In genomic region chr7:12269100-12269895, GRCh38 we compare ENCODE assay signal across 16 cellular contexts. TPM values are rescaled to one million over a fixed set of nuclear protein-coding genes. Genes with fewer than 3 reads are reported as not detected.
DNase-seq lines count a peak whose midpoint lies in the region; ATAC-seq and TF ChIP-seq lines count a peak whose summit lies in the region.
"Had no signal": no experiment of that assay in that cellular context is flagged by ENCODE, and none has a peak within 500 bp of the region (broad histone marks: within the 10 kb centered on the region; RNA-seq: fewer than 3 reads in every experiment).

No MANE protein-coding gene starts in this region.

- no peak overlapping the region for H3K27ac Mint-ChIP-seq in stimulated activated naive CD8-positive, alpha-beta T cell treated with anti-CD3 and anti-CD28 coated beads, Interleukin-15, amount 100 ng/mL, for 72 hours
- H3K27ac Mint-ChIP-seq: CD8-positive, alpha-beta memory T cell had no signal

- H3K4ac ChIP-seq in mesendoderm (ENCODE audit: low read depth, low read length): no peak overlapping the region

- no peak overlapping the region for H2AK5ac ChIP-seq in mesendoderm (ENCODE audit: low read length)

- H3K9me3 ChIP-seq in liver (ENCODE audit: control insufficient read depth in 4 of 4, low read length in 3 of 4) (no peaks in the 10 kb centered on the region), upper lobe of left lung (no peaks in the 10 kb centered on the region)
- H3K9me3 ChIP-seq: BLaER1, Caco-2, HAP-1 had no signal

- no peak overlapping the region for H3K18ac ChIP-seq in mesendoderm (ENCODE audit: low read length)

- TF ChIP-seq EP300 in upper lobe of left lung (IDR thresholded peaks at IDR 0.05): no peak

- H3K9me3 Mint-ChIP-seq in stimulated activated naive CD8-positive, alpha-beta T cell treated with anti-CD3 and anti-CD28 coated beads, Interleukin-15, amount 100 ng/mL, for 72 hours: peaks cover 0 to 8% of the 10 kb centered on the region in 2 donors
- no peaks in the 10 kb centered on the region for H3K9me3 Mint-ChIP-seq in activated T-cell treated with anti-CD3 and anti-CD28 coated beads, Interleukin-2, amount 50 U/mL, for 4 hours
- H3K9me3 Mint-ChIP-seq: CD8-positive, alpha-beta memory T cell had no signal

- H3K4me1 ChIP-seq in liver (ENCODE audit: control insufficient read depth in 4 of 4, insufficient read depth in 4 of 4, low read length in 3 of 4) (peaks cover 0 to 8% (median 2%) of the 10 kb centered on the region in 4 donors), upper lobe of left lung (no peaks in the 10 kb centered on the region), mesendoderm (ENCODE audit: control insufficient read depth, low read depth, low read length) (no peaks in the 10 kb centered on the region)
- H3K4me1 ChIP-seq: BLaER1, Caco-2, HAP-1 had no signal

- H4K5ac ChIP-seq in mesendoderm (ENCODE audit: low read length): no peak overlapping the region

- no peak overlapping the region for H2BK15ac ChIP-seq in mesendoderm (replicated peaks; ENCODE audit: low read depth)

- H3K27ac ChIP-seq in liver (ENCODE audit: low read depth in 1 of 2, low read length in 2 of 2): no peak overlapping the region
- no peak overlapping the region for H3K27ac ChIP-seq in upper lobe of left lung
- H3K27ac ChIP-seq in mesendoderm (ENCODE audit: low read depth, low read length): no peak overlapping the region
- H3K27ac ChIP-seq: 22Rv1, BLaER1 had no signal

- no peak overlapping the region for H2BK5ac ChIP-seq in mesendoderm (ENCODE audit: low read length)

- TF ChIP-seq RAD21 in liver (IDR thresholded peaks at IDR 0.05): peak in 1 of 2 donors; percentile 24

- DNase-seq in stimulated activated naive CD8-positive, alpha-beta T cell treated with anti-CD3 and anti-CD28 coated beads, Interleukin-15, amount 100 ng/mL, for 72 hours: no peak
- DNase-seq in stimulated activated naive CD8-positive, alpha-beta T cell treated with anti-CD3 and anti-CD28 coated beads, Interleukin-15, Interleukin-2, amounts not matched to agents 100 U/mL and 50 U/mL, for 24 hours: no peak
- DNase-seq in upper lobe of left lung (peak in 1 of 2 donors; percentile 30), mesendoderm (no peak)
- no peak for DNase-seq in activated T-cell treated with anti-CD3 and anti-CD28 coated beads, Interleukin-2, amount 50 U/mL, for 4 hours
- DNase-seq: AML-193; Caco-2; CD8-positive, alpha-beta memory T cell; DND-41; GDM1; GOT3 had no signal

- H3K4me2 ChIP-seq in mesendoderm (ENCODE audit: low read length): no peak overlapping the region
- H3K4me2 ChIP-seq: BLaER1 had no signal

- WGBS in liver: 77% methylated on average over 9 of the region's 9 CpGs
- WGBS in upper lobe of left lung, 2 donors: 95 to 100% methylated on average over 1 to 8 of the region's 9 CpGs
- no CpG with 5 or more reads among the region's 9 CpGs for WGBS in mesendoderm (ENCODE audit: extremely low coverage, insufficient coverage, low lambda C conversion rate)

- no peaks in the 10 kb centered on the region for H3K4me1 Mint-ChIP-seq in stimulated activated naive CD8-positive, alpha-beta T cell treated with anti-CD3 and anti-CD28 coated beads, Interleukin-15, amount 100 ng/mL, for 72 hours
- no peaks in the 10 kb centered on the region for H3K4me1 Mint-ChIP-seq in activated T-cell treated with anti-CD3 and anti-CD28 coated beads, Interleukin-2, amount 50 U/mL, for 4 hours (ENCODE audit: low read depth)
- H3K4me1 Mint-ChIP-seq: CD8-positive, alpha-beta memory T cell had no signal

- no peak for TF ChIP-seq CTCF in liver (IDR thresholded peaks at IDR 0.05; ENCODE audit: low read depth, low read length, missing input control)
- TF ChIP-seq CTCF in upper lobe of left lung (IDR thresholded peaks at IDR 0.05): no peak

- no peaks in the 10 kb centered on the region for H3K36me3 Mint-ChIP-seq in activated T-cell treated with anti-CD3 and anti-CD28 coated beads, Interleukin-2, amount 50 U/mL, for 4 hours (ENCODE audit: insufficient read depth)

- no peaks in the 10 kb centered on the region for H3K27me3 ChIP-seq in liver (ENCODE audit: control insufficient read depth in 4 of 4, insufficient read depth in 4 of 4, low read length in 3 of 4)
- no peaks in the 10 kb centered on the region for H3K27me3 ChIP-seq in upper lobe of left lung
- H3K27me3 ChIP-seq in mesendoderm (ENCODE audit: insufficient read depth, low read length, poor library complexity): no peaks in the 10 kb centered on the region
- H3K27me3 ChIP-seq: BLaER1 had no signal

- no peaks in the 10 kb centered on the region for H3K79me1 ChIP-seq in mesendoderm (ENCODE audit: low read length)

- no peak overlapping the region for H3K23ac ChIP-seq in mesendoderm (ENCODE audit: low read length)

- TF ChIP-seq POLR2A in upper lobe of left lung (IDR thresholded peaks at IDR 0.05): no peak

- H3K4me3 ChIP-seq in liver (ENCODE audit: low read depth in 1 of 3, low read length in 3 of 3) (no peak overlapping the region), upper lobe of left lung (no peak overlapping the region), mesendoderm (ENCODE audit: low read length) (no peak overlapping the region)
- H3K4me3 ChIP-seq: BLaER1, HAP-1 had no signal

- H3K79me2 ChIP-seq in mesendoderm (ENCODE audit: control insufficient read depth, insufficient read depth, low read length): no peaks in the 10 kb centered on the region

- no peak overlapping the region for H2BK120ac ChIP-seq in mesendoderm (ENCODE audit: low read depth, low read length)

- peak; percentile 39 for ATAC-seq in stimulated activated naive CD8-positive, alpha-beta T cell treated with anti-CD3 and anti-CD28 coated beads, Interleukin-15, amount 100 ng/mL, for 72 hours
- ATAC-seq in stimulated activated naive CD8-positive, alpha-beta T cell treated with anti-CD3 and anti-CD28 coated beads, Interleukin-15, Interleukin-2, amounts not matched to agents 100 U/mL and 50 U/mL, for 24 hours: no peak
- ATAC-seq in upper lobe of left lung (ENCODE audit: low FRiP score in 2 of 2) (peak; percentile 23 to 41), GM21723 (IDR thresholded peaks at IDR 0.05; ENCODE audit: unreplicated experiment) (no peak)
- no peak for ATAC-seq in activated T-cell treated with anti-CD3 and anti-CD28 coated beads, Interleukin-2, amount 50 U/mL, for 4 hours

- H3K9ac ChIP-seq in liver (ENCODE audit: low read depth in 1 of 2, low read length in 2 of 2) (no peak overlapping the region), mesendoderm (ENCODE audit: low read length) (no peak overlapping the region)
- H3K9ac ChIP-seq: BLaER1 had no signal

- no peak overlapping the region for H3K4me3 Mint-ChIP-seq in stimulated activated naive CD8-positive, alpha-beta T cell treated with anti-CD3 and anti-CD28 coated beads, Interleukin-15, amount 100 ng/mL, for 72 hours
- H3K4me3 Mint-ChIP-seq in activated T-cell treated with anti-CD3 and anti-CD28 coated beads, Interleukin-2, amount 50 U/mL, for 4 hours: no peak overlapping the region
- H3K4me3 Mint-ChIP-seq: CD8-positive, alpha-beta memory T cell had no signal

- H4K8ac ChIP-seq in mesendoderm (ENCODE audit: low read depth, low read length): no peak overlapping the region

- H3K56ac ChIP-seq in mesendoderm (ENCODE audit: low read length): no peak overlapping the region

- no peaks in the 10 kb centered on the region for H3K36me3 ChIP-seq in liver (ENCODE audit: control insufficient read depth in 4 of 4, insufficient read depth in 3 of 4, low read depth in 1 of 4, low read length in 3 of 4)
- no peaks in the 10 kb centered on the region for H3K36me3 ChIP-seq in upper lobe of left lung
- no peaks in the 10 kb centered on the region for H3K36me3 ChIP-seq in mesendoderm (ENCODE audit: control insufficient read depth, insufficient read depth, low read length)
- H3K36me3 ChIP-seq: BLaER1, HAP-1 had no signal

- H3K27me3 Mint-ChIP-seq in stimulated activated naive CD8-positive, alpha-beta T cell treated with anti-CD3 and anti-CD28 coated beads, Interleukin-15, amount 100 ng/mL, for 72 hours: no peaks in the 10 kb centered on the region
- no peaks in the 10 kb centered on the region for H3K27me3 Mint-ChIP-seq in activated T-cell treated with anti-CD3 and anti-CD28 coated beads, Interleukin-2, amount 50 U/mL, for 4 hours (ENCODE audit: low read depth)

TF ChIP-seq in liver, 16 proteins besides CTCF, POLR2A, EP300 and RAD21 (continues in another document):
- TF ChIP-seq, protein P1, sequence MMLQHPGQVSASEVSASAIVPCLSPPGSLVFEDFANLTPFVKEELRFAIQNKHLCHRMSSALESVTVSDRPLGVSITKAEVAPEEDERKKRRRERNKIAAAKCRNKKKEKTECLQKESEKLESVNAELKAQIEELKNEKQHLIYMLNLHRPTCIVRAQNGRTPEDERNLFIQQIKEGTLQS (IDR thresholded peaks at IDR 0.05): no peak
- TF ChIP-seq RXRA (IDR thresholded peaks at IDR 0.05) (peak; percentile 35 to 58), SP1 (IDR thresholded peaks at IDR 0.05) (peak; percentile 52)
- TF ChIP-seq, protein P2, sequence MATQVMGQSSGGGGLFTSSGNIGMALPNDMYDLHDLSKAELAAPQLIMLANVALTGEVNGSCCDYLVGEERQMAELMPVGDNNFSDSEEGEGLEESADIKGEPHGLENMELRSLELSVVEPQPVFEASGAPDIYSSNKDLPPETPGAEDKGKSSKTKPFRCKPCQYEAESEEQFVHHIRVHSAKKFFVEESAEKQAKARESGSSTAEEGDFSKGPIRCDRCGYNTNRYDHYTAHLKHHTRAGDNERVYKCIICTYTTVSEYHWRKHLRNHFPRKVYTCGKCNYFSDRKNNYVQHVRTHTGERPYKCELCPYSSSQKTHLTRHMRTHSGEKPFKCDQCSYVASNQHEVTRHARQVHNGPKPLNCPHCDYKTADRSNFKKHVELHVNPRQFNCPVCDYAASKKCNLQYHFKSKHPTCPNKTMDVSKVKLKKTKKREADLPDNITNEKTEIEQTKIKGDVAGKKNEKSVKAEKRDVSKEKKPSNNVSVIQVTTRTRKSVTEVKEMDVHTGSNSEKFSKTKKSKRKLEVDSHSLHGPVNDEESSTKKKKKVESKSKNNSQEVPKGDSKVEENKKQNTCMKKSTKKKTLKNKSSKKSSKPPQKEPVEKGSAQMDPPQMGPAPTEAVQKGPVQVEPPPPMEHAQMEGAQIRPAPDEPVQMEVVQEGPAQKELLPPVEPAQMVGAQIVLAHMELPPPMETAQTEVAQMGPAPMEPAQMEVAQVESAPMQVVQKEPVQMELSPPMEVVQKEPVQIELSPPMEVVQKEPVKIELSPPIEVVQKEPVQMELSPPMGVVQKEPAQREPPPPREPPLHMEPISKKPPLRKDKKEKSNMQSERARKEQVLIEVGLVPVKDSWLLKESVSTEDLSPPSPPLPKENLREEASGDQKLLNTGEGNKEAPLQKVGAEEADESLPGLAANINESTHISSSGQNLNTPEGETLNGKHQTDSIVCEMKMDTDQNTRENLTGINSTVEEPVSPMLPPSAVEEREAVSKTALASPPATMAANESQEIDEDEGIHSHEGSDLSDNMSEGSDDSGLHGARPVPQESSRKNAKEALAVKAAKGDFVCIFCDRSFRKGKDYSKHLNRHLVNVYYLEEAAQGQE (IDR thresholded peaks at IDR 0.05): no peak

RNA-seq across cellular contexts. Expression of gene TMEM106B, which starts 58.2 kb away (rescaled TPM):
- total RNA-seq in liver (10 to 100 TPM; 35.1 to 70.2 TPM), upper lobe of left lung (10 to 100 TPM in 5 of 6 donors, 1 to 10 TPM in 1; 6.3 to 46.2 (median 31.9) TPM)
- polyA plus RNA-seq in liver: 10 to 100 TPM; 18.6 to 19.4 TPM
- 21.7 TPM for polyA plus RNA-seq in mesendoderm (2013, experiment 1 of 2)
- polyA plus RNA-seq in mesendoderm (2013, experiment 2 of 2): 22.7 TPM
- total RNA-seq in activated T-cell treated with anti-CD3 and anti-CD28 coated beads, Interleukin-2, amount 50 U/mL, for 4 hours: 10 to 100 TPM; 21.8 to 25.4 (median 22.1) TPM

Comparison
In these comparisons a context has a peak if more than half of its experiments do, and no peak if none do; other contexts are left out.
1. ATAC-seq: peak in stimulated activated naive CD8-positive, alpha-beta T cell treated with anti-CD3 and anti-CD28 coated beads, Interleukin-15, amount 100 ng/mL, for 72 hours (single experiment) and upper lobe of left lung (2 of 2); none in stimulated activated naive CD8-positive, alpha-beta T cell treated with anti-CD3 and anti-CD28 coated beads, Interleukin-15, Interleukin-2, amounts not matched to agents 100 U/mL and 50 U/mL, for 24 hours (single experiment), GM21723 (single experiment) and activated T-cell treated with anti-CD3 and anti-CD28 coated beads, Interleukin-2, amount 50 U/mL, for 4 hours (0 of 2).